ENCODE assay signal across 10 cellular contexts in genomic region chr16:54934536-54935410, GRCh38. TPM values are rescaled to one million over a fixed set of nuclear protein-coding genes. Genes with fewer than 3 reads are reported as not detected.
DNase-seq lines count a peak whose midpoint lies in the region; ATAC-seq and TF ChIP-seq lines count a peak whose summit lies in the region.
"Had no signal": no experiment of that assay in that cellular context is flagged by ENCODE, and none has a peak within 500 bp of the region (broad histone marks: within the 10 kb centered on the region; RNA-seq: fewer than 3 reads in every experiment).

No MANE protein-coding gene starts in this region.

- ATAC-seq in activated T-cell treated with anti-CD3 and anti-CD28 coated beads, Interleukin-2, amount 50 U/mL, for 72 hours (replicated peaks in 1 of 2): no peak
- ATAC-seq in T-helper 17 cell (no peak), esophagus mucosa (no peak)
- ATAC-seq in stimulated activated naive B cell treated with anti-CD40 and anti-IgM and Interleukin-4, amounts not matched to agents 10 μg/mL and 1 μg/mL and 100 μg/mL, for 72 hours (replicated peaks): no peak

- no peaks in the 10 kb centered on the region for H3K9me3 ChIP-seq in T-helper 17 cell (ENCODE audit: control insufficient read depth, low read length, poor library complexity, severe bottlenecking)
- no peaks in the 10 kb centered on the region for H3K9me3 ChIP-seq in hepatocyte (ENCODE audit: low read depth)
- H3K9me3 ChIP-seq in spleen: peaks cover 0 to 14% (median 0%) of the 10 kb centered on the region in 8 donors

- 32% methylated on average over 36 of the region's 37 CpGs for WGBS in hepatocyte (ENCODE audit: low lambda C conversion rate, missing lambda C conversion rate)
- 11 to 20% (median 13%) methylated on average over 36 to 37 of the region's 37 CpGs for WGBS in spleen, 5 donors

- no peak overlapping the region for H2AFZ ChIP-seq in hepatocyte

- H3K9me2 ChIP-seq in hepatocyte (replicated peaks; ENCODE audit: insufficient read depth): no peaks in the 10 kb centered on the region

- intact Hi-C loops in spleen (cut with DNase I; ENCODE audit: low total_unique reads): no loop called here

- H3K4me1 ChIP-seq in hepatocyte (ENCODE audit: insufficient read depth) (peaks cover 24% of the 10 kb centered on the region), spleen (peaks cover 15 to 73% (median 59%) of the 10 kb centered on the region in 6 donors)

- H3K79me2 ChIP-seq in hepatocyte: peaks cover 28% of the 10 kb centered on the region

- H3K4me3 Mint-ChIP-seq in activated T-cell treated with anti-CD3 and anti-CD28 coated beads, Interleukin-2, amount 50 U/mL, for 72 hours: peak overlapping the region; percentile 39 to 45
- H3K4me3 Mint-ChIP-seq in T-helper 17 cell: no peak overlapping the region
- H3K4me3 Mint-ChIP-seq in stimulated activated naive B cell treated with anti-CD40 and anti-IgM and Interleukin-4, amounts not matched to agents 10 μg/mL and 1 μg/mL and 100 μg/mL, for 72 hours: peak overlapping the region; percentile 43 to 72

- no peaks in the 10 kb centered on the region for H3K36me3 ChIP-seq in hepatocyte (replicated peaks; ENCODE audit: insufficient read depth, low read depth)
- H3K36me3 ChIP-seq in spleen: no peaks in the 10 kb centered on the region

- no peak for TF ChIP-seq POLR2A in spleen (IDR thresholded peaks at IDR 0.05)

- H3K4me3 ChIP-seq in hepatocyte (no peak overlapping the region), spleen (no peak overlapping the region)

- peak in 1 of 2 donors; percentile 39 for DNase-seq in activated T-cell treated with anti-CD3 and anti-CD28 coated beads, Interleukin-2, amount 50 U/mL, for 72 hours
- no peak for DNase-seq in activated T-cell treated with anti-CD3 and anti-CD28 coated beads, Interleukin-2, amount 50 U/mL, for 1 hour
- DNase-seq in T-helper 17 cell: no peak
- DNase-seq in hepatocyte (ENCODE audit: low spot score): peak; percentile 30
- no peak for DNase-seq in stimulated activated naive B cell treated with anti-CD40 and anti-IgM and Interleukin-4, amounts not matched to agents 10 μg/mL and 1 μg/mL and 100 μg/mL, for 72 hours
- DNase-seq in spleen: no peak
- no peak for DNase-seq in putamen (ENCODE audit: low spot score)
- DNase-seq: aorta, NCI-H187 had no signal

- H3K27me3 ChIP-seq in hepatocyte (peaks cover 80% of the 10 kb centered on the region), spleen (replicated peaks in 1 of 7) (peaks cover 19 to 100% (median 99%) of the 10 kb centered on the region in 7 donors)

- H3K27ac ChIP-seq in hepatocyte: no peak overlapping the region
- H3K27ac ChIP-seq in spleen: no peak overlapping the region

- H3K4me1 Mint-ChIP-seq in activated T-cell treated with anti-CD3 and anti-CD28 coated beads, Interleukin-2, amount 50 U/mL, for 72 hours (ENCODE audit: low read depth): peaks cover 62% of the 10 kb centered on the region
- peaks cover 15% of the 10 kb centered on the region for H3K4me1 Mint-ChIP-seq in T-helper 17 cell
- peaks cover 19 to 60% of the 10 kb centered on the region in 2 donors for H3K4me1 Mint-ChIP-seq in stimulated activated naive B cell treated with anti-CD40 and anti-IgM and Interleukin-4, amounts not matched to agents 10 μg/mL and 1 μg/mL and 100 μg/mL, for 72 hours

- peaks cover 17% of the 10 kb centered on the region for H4K20me1 ChIP-seq in hepatocyte (ENCODE audit: insufficient read depth, poor library complexity, severe bottlenecking)

- H3K9me3 Mint-ChIP-seq in activated T-cell treated with anti-CD3 and anti-CD28 coated beads, Interleukin-2, amount 50 U/mL, for 72 hours: no peaks in the 10 kb centered on the region
- peaks cover 4 to 5% of the 10 kb centered on the region in 2 donors for H3K9me3 Mint-ChIP-seq in stimulated activated naive B cell treated with anti-CD40 and anti-IgM and Interleukin-4, amounts not matched to agents 10 μg/mL and 1 μg/mL and 100 μg/mL, for 72 hours

- peaks cover 75% of the 10 kb centered on the region for H3K27me3 Mint-ChIP-seq in activated T-cell treated with anti-CD3 and anti-CD28 coated beads, Interleukin-2, amount 50 U/mL, for 72 hours (ENCODE audit: low read depth)
- peaks cover 72% of the 10 kb centered on the region for H3K27me3 Mint-ChIP-seq in T-helper 17 cell
- H3K27me3 Mint-ChIP-seq in stimulated activated naive B cell treated with anti-CD40 and anti-IgM and Interleukin-4, amounts not matched to agents 10 μg/mL and 1 μg/mL and 100 μg/mL, for 72 hours: peaks cover 67 to 84% of the 10 kb centered on the region in 2 donors

- H3K4me2 ChIP-seq in hepatocyte: peak overlapping the region; percentile 91

- peaks cover 4 to 7% of the 10 kb centered on the region in 2 donors for H3K36me3 Mint-ChIP-seq in activated T-cell treated with anti-CD3 and anti-CD28 coated beads, Interleukin-2, amount 50 U/mL, for 72 hours (ENCODE audit: insufficient read depth in 2 of 2)
- peaks cover 7% of the 10 kb centered on the region for H3K36me3 Mint-ChIP-seq in T-helper 17 cell (ENCODE audit: low read depth)
- peaks cover 5 to 14% of the 10 kb centered on the region in 2 donors for H3K36me3 Mint-ChIP-seq in stimulated activated naive B cell treated with anti-CD40 and anti-IgM and Interleukin-4, amounts not matched to agents 10 μg/mL and 1 μg/mL and 100 μg/mL, for 72 hours

- peak overlapping the region; percentile 88 for H3K27ac Mint-ChIP-seq in activated T-cell treated with anti-CD3 and anti-CD28 coated beads, Interleukin-2, amount 50 U/mL, for 72 hours
- peak overlapping the region; percentile 60 for H3K27ac Mint-ChIP-seq in T-helper 17 cell
- peak overlapping the region; percentile 94 for H3K27ac Mint-ChIP-seq in stimulated activated naive B cell treated with anti-CD40 and anti-IgM and Interleukin-4, amounts not matched to agents 10 μg/mL and 1 μg/mL and 100 μg/mL, for 72 hours

- TF ChIP-seq CTCF in hepatocyte (IDR thresholded peaks at IDR 0.05; ENCODE audit: poor library complexity) (peak; percentile 49), spleen (IDR thresholded peaks at IDR 0.05 in 8 of 11, conservative IDR thresholded peaks at IDR 0.05 in 3 of 11) (no peak)

RNA-seq across cellular contexts. Expression of gene IRX5, which starts 4.1 kb away (rescaled TPM):
- 1 to 10 TPM in 1 of 2 donors, under 1 TPM in 1; 0.74 to 1.4 TPM for total RNA-seq in activated T-cell treated with anti-CD3 and anti-CD28 coated beads, Interleukin-2, amount 50 U/mL, for 72 hours
- total RNA-seq in T-helper 17 cell (under 1 TPM in 1 of 2 donors, not detected in 1; 0.15 TPM), hepatocyte (3.2 and 5.3 TPM in 2 replicates), esophagus mucosa (7.5 TPM), spleen (not detected)
- polyA plus RNA-seq in hepatocyte (1.7 and 2.7 TPM in 2 replicates), spleen (not detected)
